In the genomic region with DNA sequence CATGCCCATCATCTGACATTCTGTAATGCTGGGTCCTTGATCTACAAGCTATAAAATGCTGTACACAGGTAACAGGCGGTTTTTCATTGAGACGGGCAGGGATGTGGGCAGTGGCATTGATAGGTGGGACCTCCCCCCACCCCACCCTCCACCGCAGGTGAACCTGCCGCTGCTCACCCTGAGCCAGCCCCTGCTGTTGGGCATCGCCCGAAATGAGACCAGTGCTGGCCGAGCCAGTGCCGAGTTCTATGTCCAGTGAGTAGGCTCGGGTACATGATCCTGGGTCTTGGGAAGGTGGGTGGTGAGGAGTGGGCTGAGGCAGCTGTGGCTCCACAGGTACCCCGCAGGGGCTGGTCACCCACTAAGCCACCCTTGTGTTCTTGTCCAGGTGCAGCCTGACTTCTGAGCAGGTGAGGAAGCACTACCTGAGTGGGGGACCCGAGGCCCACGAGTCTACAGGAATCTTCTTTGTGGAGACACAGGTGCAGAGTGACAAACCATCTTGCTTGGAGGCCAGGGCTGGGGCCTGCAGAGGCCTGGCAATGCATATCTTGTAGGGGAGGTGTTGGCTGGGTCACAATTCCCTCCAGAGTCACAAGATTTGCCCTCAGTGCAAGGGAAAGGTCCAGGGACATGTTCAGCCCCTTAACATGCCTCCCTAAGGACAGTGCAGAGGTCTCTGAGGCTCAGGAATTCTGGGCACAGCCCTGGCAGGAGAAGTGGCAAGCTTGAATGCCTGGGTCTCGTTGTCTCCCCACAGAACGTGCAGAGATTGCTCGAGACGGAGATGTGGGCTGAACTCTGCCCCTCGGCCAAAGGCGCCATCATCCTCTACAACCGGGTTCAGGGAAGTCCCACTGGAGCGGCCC, we compare ENCODE assay signal across 8 cellular contexts. TPM values are rescaled to one million over a fixed set of nuclear protein-coding genes. Genes with fewer than 3 reads are reported as not detected.
A peak's percentile ranks its signal among the peaks of the same experiment; 100 is the strongest.
DNase-seq lines count a peak whose midpoint lies in the region; ATAC-seq, FAIRE-seq and TF ChIP-seq lines count a peak whose summit lies in the region.

No MANE protein-coding gene starts in this region.

- DNase-seq in activated CD8-positive, alpha-beta memory T cell treated with anti-CD3 and anti-CD28 coated beads, Interleukin-2, amount 10 ng/mL, durations not matched to agents 7 days and 5 days, result no peak
- DNase-seq in activated CD8-positive, alpha-beta memory T cell treated with anti-CD3 and anti-CD28 coated beads, Interleukin-2, amount 50 U/mL, for 48 hours, result no peak
- DNase-seq in astrocyte (ENCODE audit: low read depth) (no peak), lung (ENCODE audit: low spot score) (no peak), thoracic aorta (ENCODE audit: low spot score) (no peak), ecto neural progenitor cell (ENCODE audit: low spot score) (no peak), NCI-H1092 (lab: John Stamatoyannopoulos, UW) (no peak)

- H3K4me3 ChIP-seq in astrocyte (ENCODE audit: insufficient read depth, low read depth, low read length), result peak overlapping the region; percentile 74
- H3K4me3 ChIP-seq in lung, result no peak overlapping the region
- H3K4me3 ChIP-seq in thoracic aorta, result peak overlapping the region; percentile 85

- peak overlapping the region; percentile 85 for H3K27ac Mint-ChIP-seq in activated CD8-positive, alpha-beta memory T cell treated with anti-CD3 and anti-CD28 coated beads, Interleukin-2, amount 10 ng/mL, durations not matched to agents 7 days and 5 days
- peak overlapping the region; percentile 53 for H3K27ac Mint-ChIP-seq in astrocyte (ENCODE audit: unreplicated experiment)

- TF ChIP-seq CTCF in astrocyte (IDR thresholded peaks at IDR 0.05; ENCODE audit: insufficient read depth, low read depth, low read length), result no peak
- no peak for TF ChIP-seq CTCF in lung (IDR thresholded peaks at IDR 0.05; ENCODE audit: control extremely low read depth, extremely low read depth)
- no peak for TF ChIP-seq CTCF in thoracic aorta (IDR thresholded peaks at IDR 0.05)

- peaks cover 1% of the 10 kb centered on the region for H3K36me3 Mint-ChIP-seq in activated CD8-positive, alpha-beta memory T cell treated with anti-CD3 and anti-CD28 coated beads, Interleukin-2, amount 10 ng/mL, durations not matched to agents 7 days and 5 days
- H3K36me3 Mint-ChIP-seq in astrocyte (ENCODE audit: low read depth, unreplicated experiment), result no peaks in the 10 kb centered on the region

- peak overlapping the region; percentile 100 for H3K4me2 ChIP-seq in astrocyte (ENCODE audit: low read length)

- WGBS in lung, 2 donors, result 72 to 79% methylated on average over 20 of the region's 20 CpGs

- CTCF ChIA-PET in activated CD8-positive, alpha-beta memory T cell treated with anti-CD3 and anti-CD28 coated beads, Interleukin-2, amount 10 ng/mL, durations not matched to agents 7 days and 5 days (lab: Charles Lee), result interaction anchor here (0.6 to 3.5 kb wide), 6 partner anchors 22 to 102 kb away, joined by 3 to 18 read pairs (median 4); a partner anchor contains a TSS

- H3K27me3 Mint-ChIP-seq in activated CD8-positive, alpha-beta memory T cell treated with anti-CD3 and anti-CD28 coated beads, Interleukin-2, amount 10 ng/mL, durations not matched to agents 7 days and 5 days, result no peaks in the 10 kb centered on the region
- no peaks in the 10 kb centered on the region for H3K27me3 Mint-ChIP-seq in astrocyte (ENCODE audit: low read depth, unreplicated experiment)

- H3K4me1 ChIP-seq in astrocyte (ENCODE audit: insufficient read depth, low read length) (peaks cover 33% of the 10 kb centered on the region), lung (ENCODE audit: control insufficient read depth in 2 of 2, insufficient read depth in 2 of 2, low read length in 2 of 2) (peaks cover 0 to 26% of the 10 kb centered on the region in 2 donors), thoracic aorta (ENCODE audit: control insufficient read depth in 1 of 2, low read depth in 2 of 2) (peaks cover 26 to 76% of the 10 kb centered on the region in 2 donors)

- no peaks in the 10 kb centered on the region for H3K9me3 Mint-ChIP-seq in activated CD8-positive, alpha-beta memory T cell treated with anti-CD3 and anti-CD28 coated beads, Interleukin-2, amount 10 ng/mL, durations not matched to agents 7 days and 5 days (ENCODE audit: low read depth)
- H3K9me3 Mint-ChIP-seq in astrocyte (ENCODE audit: unreplicated experiment), result no peaks in the 10 kb centered on the region

- H3K9me3 ChIP-seq in astrocyte (ENCODE audit: insufficient read depth, low read depth, low read length), result no peaks in the 10 kb centered on the region
- no peaks in the 10 kb centered on the region for H3K9me3 ChIP-seq in lung (ENCODE audit: control insufficient read depth in 2 of 2, insufficient read depth in 1 of 2, low read length in 1 of 2)
- no peaks in the 10 kb centered on the region for H3K9me3 ChIP-seq in thoracic aorta

- H3K4me1 Mint-ChIP-seq in activated CD8-positive, alpha-beta memory T cell treated with anti-CD3 and anti-CD28 coated beads, Interleukin-2, amount 10 ng/mL, durations not matched to agents 7 days and 5 days, result peaks cover 47% of the 10 kb centered on the region
- peaks cover 11% of the 10 kb centered on the region for H3K4me1 Mint-ChIP-seq in astrocyte (ENCODE audit: low read depth, unreplicated experiment)

- H2AFZ ChIP-seq in astrocyte (ENCODE audit: low read depth, low read length), result peak overlapping the region; percentile 57

- FAIRE-seq in astrocyte (lab: Jason Lieb, UNC), result no peak

- no peak for ATAC-seq in activated CD8-positive, alpha-beta memory T cell treated with anti-CD3 and anti-CD28 coated beads, Interleukin-2, amount 10 ng/mL, durations not matched to agents 7 days and 5 days
- ATAC-seq in lung (ENCODE audit: insufficient read depth, low FRiP score) (no peak), thoracic aorta (ENCODE audit: insufficient number of reproducible peaks, low FRiP score, low read depth) (no peak), HG02571 (IDR thresholded peaks at IDR 0.05; ENCODE audit: unreplicated experiment) (no peak)

- H3K27ac ChIP-seq in astrocyte (ENCODE audit: low read depth, low read length) (no peak overlapping the region), lung (ENCODE audit: low read depth in 1 of 2, low read length in 1 of 2) (peak overlapping the region; percentile 90 to 95), thoracic aorta (peak overlapping the region; percentile 88 to 90)

- peak overlapping the region; percentile 76 for H3K4me3 Mint-ChIP-seq in activated CD8-positive, alpha-beta memory T cell treated with anti-CD3 and anti-CD28 coated beads, Interleukin-2, amount 10 ng/mL, durations not matched to agents 7 days and 5 days
- peak overlapping the region; percentile 69 for H3K4me3 Mint-ChIP-seq in astrocyte (ENCODE audit: unreplicated experiment)

- H3K27me3 ChIP-seq in astrocyte (ENCODE audit: insufficient read depth, low read length) (no peaks in the 10 kb centered on the region), lung (ENCODE audit: control insufficient read depth, insufficient read depth) (no peaks in the 10 kb centered on the region), thoracic aorta (replicated peaks; ENCODE audit: insufficient read depth) (no peaks in the 10 kb centered on the region)

- H3K9ac ChIP-seq in astrocyte (ENCODE audit: low read length), result peak overlapping the region; percentile 85

- H3K79me2 ChIP-seq in astrocyte (ENCODE audit: insufficient read depth, low read length), result peaks cover 32% of the 10 kb centered on the region

- H4K20me1 ChIP-seq in astrocyte (ENCODE audit: insufficient read depth, low read length), result peaks cover 3% of the 10 kb centered on the region

- H3K36me3 ChIP-seq in astrocyte (ENCODE audit: insufficient read depth, low read length) (no peaks in the 10 kb centered on the region), lung (ENCODE audit: control insufficient read depth in 2 of 2, insufficient read depth in 2 of 2, low read length in 2 of 2) (peaks cover 0 to 2% of the 10 kb centered on the region in 2 donors), thoracic aorta (no peaks in the 10 kb centered on the region)

RNA-seq across cellular contexts. Expression of a gene that starts 1.0 kb away (rescaled TPM):
- total RNA-seq in activated CD8-positive, alpha-beta memory T cell treated with anti-CD3 and anti-CD28 coated beads, Interleukin-2, amount 10 ng/mL, durations not matched to agents 7 days and 5 days, result 10 to 100 TPM; 29.7 to 37.0 TPM
- total RNA-seq in astrocyte (23.8 and 25.7 TPM in 2 replicates), lung (10 to 100 TPM; 22.7 to 34.1 TPM), thoracic aorta (10 to 100 TPM; 13.5 to 53.2 TPM)
- 10 to 100 TPM; 34.6 to 58.4 TPM for polyA plus RNA-seq in lung

RNA-seq across cellular contexts. Expression of a gene that starts 3.2 kb away (rescaled TPM):
- total RNA-seq in activated CD8-positive, alpha-beta memory T cell treated with anti-CD3 and anti-CD28 coated beads, Interleukin-2, amount 10 ng/mL, durations not matched to agents 7 days and 5 days, result 10 to 100 TPM; 83.8 to 84.1 TPM
- total RNA-seq in astrocyte (40.2 and 40.7 TPM in 2 replicates), lung (10 to 100 TPM; 23.7 to 90.2 TPM), thoracic aorta (10 to 100 TPM; 52.3 to 61.6 TPM)
- 10 to 100 TPM; 62.0 to 67.8 TPM for polyA plus RNA-seq in lung

RNA-seq across cellular contexts. Expression of a gene that starts 3.3 kb away (rescaled TPM):
- 10 to 100 TPM; 33.4 to 37.1 TPM for total RNA-seq in activated CD8-positive, alpha-beta memory T cell treated with anti-CD3 and anti-CD28 coated beads, Interleukin-2, amount 10 ng/mL, durations not matched to agents 7 days and 5 days
- total RNA-seq in astrocyte (28.8 and 29.4 TPM in 2 replicates), lung (10 to 100 TPM; 18.3 to 34.0 TPM), thoracic aorta (10 to 100 TPM; 67.2 to 95.3 TPM)
- 10 to 100 TPM; 34.6 to 62.5 TPM for polyA plus RNA-seq in lung

RNA-seq across cellular contexts. Expression of a gene that starts 5.1 kb away (rescaled TPM):
- total RNA-seq in activated CD8-positive, alpha-beta memory T cell treated with anti-CD3 and anti-CD28 coated beads, Interleukin-2, amount 10 ng/mL, durations not matched to agents 7 days and 5 days, result 10 to 100 TPM; 53.4 to 54.8 TPM
- 30.4 and 36.8 TPM in 2 replicates for total RNA-seq in astrocyte
- total RNA-seq in lung, result 100 to 1,000 TPM in 1 of 2 donors, 10 to 100 TPM in 1; 37.8 to 124 TPM
- polyA plus RNA-seq in lung, result 100 to 1,000 TPM in 1 of 2 donors, 10 to 100 TPM in 1; 43.7 to 115 TPM
- total RNA-seq in thoracic aorta, result 100 to 1,000 TPM in 1 of 2 donors, 10 to 100 TPM in 1; 81.8 to 107 TPM

RNA-seq across cellular contexts. Expression of a gene that starts 11.6 kb away (rescaled TPM):
- 10 to 100 TPM; 23.4 to 23.9 TPM for total RNA-seq in activated CD8-positive, alpha-beta memory T cell treated with anti-CD3 and anti-CD28 coated beads, Interleukin-2, amount 10 ng/mL, durations not matched to agents 7 days and 5 days
- total RNA-seq in astrocyte, result 41.5 and 45.6 TPM in 2 replicates
- total RNA-seq in lung, result 10 to 100 TPM; 65.2 to 93.0 TPM
- 100 to 1,000 TPM; 207 to 397 TPM for polyA plus RNA-seq in lung
- 10 to 100 TPM; 51.7 to 53.0 TPM for total RNA-seq in thoracic aorta
